In the genomic region with DNA sequence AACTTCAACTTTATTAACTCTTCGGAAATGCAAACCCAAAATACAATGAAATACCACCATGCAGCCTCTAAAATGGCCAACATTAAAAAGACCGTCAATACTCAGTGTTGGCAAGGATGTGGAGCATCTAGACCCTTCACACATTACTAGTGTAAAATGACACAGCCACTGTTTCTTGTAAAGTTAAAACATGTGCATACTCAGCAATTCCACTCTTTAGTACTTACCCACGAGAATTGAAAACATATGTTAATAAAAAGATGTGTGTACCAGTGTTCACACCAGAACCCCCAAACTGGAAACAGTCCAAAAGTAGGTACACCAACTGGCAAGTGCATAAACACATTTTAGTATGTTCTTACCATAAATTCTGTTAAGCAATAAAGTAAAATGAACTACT, we compare ENCODE assay signal across 28 cellular contexts.
"Had no signal": no experiment of that assay in that cellular context is flagged by ENCODE, and none has a peak within 500 bp of the region (broad histone marks: within the 10 kb centered on the region; RNA-seq: fewer than 3 reads in every experiment).

No MANE protein-coding gene starts in this region.

- H3K27me3 Mint-ChIP-seq: dendritic cell treated with granulocyte-macrophage colony-stimulating factor and Interleukin-4, amounts not matched to agents 40 ng/mL and 50 ng/mL, for 4 days; effector memory CD8-positive, alpha-beta T cell had no signal

- H3K4me3 Mint-ChIP-seq: dendritic cell treated with granulocyte-macrophage colony-stimulating factor and Interleukin-4, amounts not matched to agents 40 ng/mL and 50 ng/mL, for 4 days; effector memory CD8-positive, alpha-beta T cell; endodermal cell; mesothelial cell of epicardium; naive B cell had no signal

- H3K4me3 ChIP-seq: colonic mucosa, esophagus squamous epithelium, gastrocnemius medialis, heart right ventricle, left lung, lower lobe of right lung, mucosa of descending colon had no signal

- H3K27ac ChIP-seq: colonic mucosa, epithelial cell of prostate, esophagus squamous epithelium, gastrocnemius medialis, heart right ventricle, left lung, lower lobe of right lung had no signal

- FAIRE-seq: endometrium, islet of Langerhans, keratinocyte had no signal

- DNase-seq: colonic mucosa; cortex of kidney; effector CD8-positive, alpha-beta T cell; effector memory CD8-positive, alpha-beta T cell; endodermal cell; erythroblast; esophagus squamous epithelium; foreskin fibroblast; foreskin melanocyte; gastrocnemius medialis; glutamatergic neuron; head of caudate nucleus; heart right ventricle; hippocampal formation; left cardiac atrium; left lung; left ventricle myocardium superior; lower lobe of right lung; mesenchymal stem cell; mucosa of descending colon; naive B cell had no signal

- H3K4me1 Mint-ChIP-seq: endodermal cell, mesothelial cell of epicardium, naive B cell had no signal

- H3K27me3 ChIP-seq: colonic mucosa, esophagus squamous epithelium, gastrocnemius medialis, heart right ventricle, left lung had no signal

- H3K9me3 Mint-ChIP-seq: endodermal cell had no signal

- H3K36me3 Mint-ChIP-seq: naive B cell had no signal

- H3K9me3 ChIP-seq: colonic mucosa, esophagus squamous epithelium, gastrocnemius medialis, lower lobe of right lung, mucosa of descending colon had no signal

- H3K27ac Mint-ChIP-seq: dendritic cell treated with granulocyte-macrophage colony-stimulating factor and Interleukin-4, amounts not matched to agents 40 ng/mL and 50 ng/mL, for 4 days; effector memory CD8-positive, alpha-beta T cell; endodermal cell; mesothelial cell of epicardium; naive B cell had no signal

- H3K4me1 ChIP-seq: colonic mucosa, esophagus squamous epithelium, gastrocnemius medialis, heart right ventricle, left lung, lower lobe of right lung had no signal

- ATAC-seq: effector memory CD8-positive, alpha-beta T cell; esophagus mucosa; gastrocnemius medialis; heart right ventricle; left cardiac atrium; left lung; left ventricle myocardium superior; lower lobe of right lung; mucosa of descending colon had no signal

- H3K36me3 ChIP-seq: colonic mucosa, esophagus squamous epithelium, gastrocnemius medialis, heart right ventricle, left lung, lower lobe of right lung had no signal
